Comparison of ENCODE assay signal across 1 cellular context in the genomic region with DNA sequence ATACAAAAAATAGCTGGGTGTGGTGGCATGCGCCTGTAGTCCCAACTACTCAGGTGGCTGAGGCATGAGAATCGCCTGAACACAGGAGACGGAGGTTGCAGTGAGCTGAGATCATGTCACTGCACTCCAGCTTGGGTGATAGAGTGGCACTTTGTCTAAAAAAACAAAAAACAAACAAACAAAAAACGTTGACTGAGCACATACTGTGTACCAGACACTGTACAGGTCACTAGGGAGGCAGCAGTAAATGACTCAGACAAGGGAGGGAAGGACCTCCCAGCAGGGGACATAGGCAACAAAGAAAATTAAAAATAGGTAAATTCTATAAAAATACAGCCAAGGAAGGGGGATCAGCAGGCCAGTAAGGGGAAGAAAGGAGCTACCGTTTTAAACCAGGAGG.
TF ChIP-seq lines count a peak whose summit lies in the region.

No MANE protein-coding gene starts in this region.

TF ChIP-seq in K562, 482 proteins besides CTCF, POLR2A, EP300 and RAD21 (continued from another document):
- TF ChIP-seq HOXB6 (CRISPR knock-in tag; IDR thresholded peaks at IDR 0.05; ENCODE audit: borderline replicate concordance): no peak
- 0 out of 2 replicates have a peak, but pooled peaks have one; percentile 21 for TF ChIP-seq FOSL1 (tag; conservative IDR thresholded peaks at IDR 0.05)
TF ChIP-seq in K562: peak in this region for 3.
